1 cellular context compared by ENCODE assay signal in the genomic region with DNA sequence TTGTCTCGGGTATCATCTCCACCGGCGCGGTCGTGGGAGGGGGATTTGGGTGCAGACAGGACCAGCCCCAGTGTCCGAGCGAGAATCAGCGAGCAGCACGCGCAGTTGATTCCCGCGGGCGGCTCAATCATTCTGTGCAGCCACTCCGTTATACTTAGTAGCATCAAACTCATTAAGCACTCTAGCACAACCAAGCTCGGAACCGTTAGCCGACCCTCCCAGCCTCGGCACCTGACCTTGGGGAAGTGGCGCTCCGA.
A peak's percentile ranks its signal among the peaks of the same experiment; 100 is the strongest.
TF ChIP-seq lines count a peak whose summit lies in the region.

No MANE protein-coding gene starts in this region.

TF ChIP-seq in HepG2, 621 proteins besides CTCF, POLR2A, EP300 and RAD21 (continued from another document):
- TF ChIP-seq TOPORS (CRISPR knock-in tag; IDR thresholded peaks at IDR 0.05) = peak; percentile 69; the same call in 1 of the 2 replicates
- no peak for TF ChIP-seq CEBPG (CRISPR knock-in tag; IDR thresholded peaks at IDR 0.05)
- TF ChIP-seq WIZ (CRISPR knock-in tag; IDR thresholded peaks at IDR 0.05) = no peak
- TF ChIP-seq MED1 (CRISPR knock-in tag; IDR thresholded peaks at IDR 0.05) = no peak
- no peak for TF ChIP-seq NFYC (CRISPR knock-in tag; IDR thresholded peaks at IDR 0.05)
- no peak for TF ChIP-seq ZNF350 (CRISPR knock-in tag; IDR thresholded peaks at IDR 0.05; ENCODE audit: borderline replicate concordance, low read depth)
- TF ChIP-seq, protein P1, sequence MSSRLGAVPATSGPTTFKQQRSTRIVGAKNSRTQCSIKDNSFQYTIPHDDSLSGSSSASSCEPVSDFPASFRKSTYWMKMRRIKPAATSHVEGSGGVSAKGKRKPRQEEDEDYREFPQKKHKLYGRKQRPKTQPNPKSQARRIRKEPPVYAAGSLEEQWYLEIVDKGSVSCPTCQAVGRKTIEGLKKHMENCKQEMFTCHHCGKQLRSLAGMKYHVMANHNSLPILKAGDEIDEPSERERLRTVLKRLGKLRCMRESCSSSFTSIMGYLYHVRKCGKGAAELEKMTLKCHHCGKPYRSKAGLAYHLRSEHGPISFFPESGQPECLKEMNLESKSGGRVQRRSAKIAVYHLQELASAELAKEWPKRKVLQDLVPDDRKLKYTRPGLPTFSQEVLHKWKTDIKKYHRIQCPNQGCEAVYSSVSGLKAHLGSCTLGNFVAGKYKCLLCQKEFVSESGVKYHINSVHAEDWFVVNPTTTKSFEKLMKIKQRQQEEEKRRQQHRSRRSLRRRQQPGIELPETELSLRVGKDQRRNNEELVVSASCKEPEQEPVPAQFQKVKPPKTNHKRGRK (CRISPR knock-in tag; IDR thresholded peaks at IDR 0.05) = no peak
